Comparison of ENCODE assay signal across 1 cellular context in genomic region chr1:33146038-33146437, GRCh38.
TF ChIP-seq lines count a peak whose summit lies in the region.

No MANE protein-coding gene starts in this region.

TF ChIP-seq in HEK293, 187 proteins besides CTCF, POLR2A, EP300 and RAD21 (continued from another document):
- TF ChIP-seq ZNF148 (tag by site-specific recombination; IDR thresholded peaks at IDR 0.05; ENCODE audit: borderline replicate concordance) = no peak
- TF ChIP-seq ZNF121 (tag by site-specific recombination; IDR thresholded peaks at IDR 0.05) = no peak
- no peak for TF ChIP-seq KLF7 (tag by site-specific recombination; IDR thresholded peaks at IDR 0.05; ENCODE audit: borderline replicate concordance)
- TF ChIP-seq ZNF416 (tag by site-specific recombination; IDR thresholded peaks at IDR 0.05) = no peak
